ENCODE assay signal across 8 cellular contexts in the genomic region with DNA sequence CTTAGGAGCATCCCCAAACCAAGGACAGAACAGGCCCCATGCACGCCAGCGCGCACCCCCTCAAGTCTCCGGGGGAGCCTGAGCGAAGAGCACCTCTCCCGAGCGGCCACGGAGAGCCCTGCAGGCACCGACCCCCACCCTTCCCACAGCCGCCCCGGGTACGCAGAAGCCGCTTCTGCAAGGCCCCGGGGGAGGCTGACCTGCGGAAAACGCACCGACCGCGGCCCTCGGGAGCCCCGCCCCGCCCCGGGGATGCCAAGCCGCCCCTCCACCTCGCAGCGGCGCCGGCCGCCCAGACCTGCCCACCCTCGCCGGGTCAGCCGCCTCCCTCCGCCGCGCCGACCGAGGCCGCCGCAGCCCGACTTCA. TPM values are rescaled to one million over a fixed set of nuclear protein-coding genes. Genes with fewer than 3 reads are reported as not detected.
A peak's percentile ranks its signal among the peaks of the same experiment; 100 is the strongest.
DNase-seq lines count a peak whose midpoint lies in the region; ATAC-seq lines count a peak whose summit lies in the region.

No MANE protein-coding gene starts in this region.

- ATAC-seq in HG02973 (IDR thresholded peaks at IDR 0.05; ENCODE audit: unreplicated experiment), result peak; percentile 29

- H3K4me3 ChIP-seq in subcutaneous abdominal adipose tissue (ENCODE audit: low read depth in 1 of 5, low read length in 5 of 5), result peak overlapping the region; percentile 70 to 89 (median 84)

- no peaks in the 10 kb centered on the region for H3K27me3 ChIP-seq in subcutaneous abdominal adipose tissue (ENCODE audit: control insufficient read depth in 5 of 5, insufficient read depth in 4 of 5, low read length in 5 of 5)

- H3K27me3 Mint-ChIP-seq in immature natural killer cell (ENCODE audit: low read depth in 3 of 3), result peaks cover 6 to 13% (median 10%) of the 10 kb centered on the region in 3 donors

- H3K9me3 ChIP-seq in subcutaneous abdominal adipose tissue (ENCODE audit: control insufficient read depth in 5 of 5, low read length in 5 of 5), result no peaks in the 10 kb centered on the region

- peak overlapping the region; percentile 92 to 100 (median 98) for H3K4me3 Mint-ChIP-seq in immature natural killer cell

- peak overlapping the region; percentile 56 for H3K27ac ChIP-seq in subcutaneous abdominal adipose tissue (ENCODE audit: low read depth, low read length)

- peaks cover 0 to 8% (median 5%) of the 10 kb centered on the region in 3 donors for H3K36me3 Mint-ChIP-seq in immature natural killer cell

- no peaks in the 10 kb centered on the region for H3K36me3 ChIP-seq in subcutaneous abdominal adipose tissue (ENCODE audit: control insufficient read depth in 5 of 5, insufficient read depth in 5 of 5, low read length in 5 of 5)

- peaks cover 4 to 19% (median 16%) of the 10 kb centered on the region in 5 donors for H3K4me1 ChIP-seq in subcutaneous abdominal adipose tissue (ENCODE audit: control insufficient read depth in 5 of 5, insufficient read depth in 5 of 5, low read length in 5 of 5)

- H3K9ac ChIP-seq in subcutaneous abdominal adipose tissue (ENCODE audit: low read length in 5 of 5), result peak overlapping the region in 4 of 5 donors; percentile 54 to 89 (median 74)

- no peaks in the 10 kb centered on the region for H3K9me3 Mint-ChIP-seq in immature natural killer cell

- peak; percentile 74 for DNase-seq in NCI-H146 treated with DMSO at 0.1 percent for 48 hours (lab: John Stamatoyannopoulos, UW; ENCODE audit: unreplicated experiment)
- no peak for DNase-seq in NCI-H146 (lab: John Stamatoyannopoulos, UW)
- peak; percentile 56 for DNase-seq in activated naive CD4-positive, alpha-beta T cell treated with anti-CD3 and anti-CD28 coated beads, Interleukin-2, amount 50 U/mL, for 16 hours
- no peak for DNase-seq in immature natural killer cell
- DNase-seq in A172 (ENCODE audit: low spot score), result no peak
- DNase-seq in KG1 (lab: John Stamatoyannopoulos, UW), result no peak

- peaks cover 25 to 56% of the 10 kb centered on the region in 2 donors for H3K4me1 Mint-ChIP-seq in immature natural killer cell

- H3K27ac Mint-ChIP-seq in immature natural killer cell, result peak overlapping the region; percentile 85 to 94 (median 91)

RNA-seq across cellular contexts. Expression of gene CAPRIN2, which starts 0.4 kb away (rescaled TPM):
- 1 to 10 TPM; 3.0 to 8.8 (median 7.2) TPM for polyA plus RNA-seq in immature natural killer cell
- total RNA-seq in A172 (2014; rRNA removed; shearing (Covaris generic)), result 21.9 and 29.3 TPM in 2 replicates

RNA-seq across cellular contexts. Expression of gene IPO8, which starts 58.7 kb away (rescaled TPM):
- 10 to 100 TPM in 2 of 3 donors, 1 to 10 TPM in 1; 7.2 to 18.4 (median 11.1) TPM for polyA plus RNA-seq in immature natural killer cell
- total RNA-seq in A172 (2014; rRNA removed; shearing (Covaris generic)), result 27.4 and 27.6 TPM in 2 replicates

Comparison
In these comparisons a context has a peak if more than half of its experiments do, and no peak if none do; other contexts are left out.
1. DNase-seq: peak in NCI-H146 treated with DMSO at 0.1 percent for 48 hours (single experiment) and activated naive CD4-positive, alpha-beta T cell treated with anti-CD3 and anti-CD28 coated beads, Interleukin-2, amount 50 U/mL, for 16 hours (single experiment); none in NCI-H146 (single experiment), immature natural killer cell (0 of 3), A172 (single experiment) and KG1 (single experiment).